ENCODE assay signal across 8 cellular contexts in genomic region chr1:41404308-41404755, GRCh38. TPM values are rescaled to one million over a fixed set of nuclear protein-coding genes. Genes with fewer than 3 reads are reported as not detected.
DNase-seq lines count a peak whose midpoint lies in the region; TF ChIP-seq lines count a peak whose summit lies in the region.
"Had no signal": no experiment of that assay in that cellular context is flagged by ENCODE, and none has a peak within 500 bp of the region (broad histone marks: within the 10 kb centered on the region; RNA-seq: fewer than 3 reads in every experiment).

No MANE protein-coding gene starts in this region.

- POLR2A ChIA-PET in activated CD4-positive, alpha-beta memory T cell treated with anti-CD3 and anti-CD28 coated beads, Interleukin-2, amount 10 ng/mL, durations not matched to agents 7 days and 5 days (lab: Charles Lee), result interaction anchor here (0.8 kb wide), 1 partner anchor 22 kb away, joined by 3 read pairs; no protein-coding TSS in a partner anchor

- H4K5ac ChIP-seq in mesendoderm (ENCODE audit: low read length), result no peak overlapping the region

- no peak overlapping the region for H3K4ac ChIP-seq in mesendoderm (ENCODE audit: low read depth, low read length)

- no peaks in the 10 kb centered on the region for H3K27me3 ChIP-seq in mesendoderm (ENCODE audit: insufficient read depth, low read length, poor library complexity)
- H3K27me3 ChIP-seq in transverse colon, result peaks cover 31% of the 10 kb centered on the region

- H3K9me3 ChIP-seq in transverse colon, result no peaks in the 10 kb centered on the region

- H3K79me2 ChIP-seq in mesendoderm (ENCODE audit: control insufficient read depth, insufficient read depth, low read length), result no peaks in the 10 kb centered on the region

- TF ChIP-seq POLR2A in transverse colon (IDR thresholded peaks at IDR 0.05), result no peak

- no peak overlapping the region for H3K23ac ChIP-seq in mesendoderm (ENCODE audit: low read length)

- H3K56ac ChIP-seq in mesendoderm (ENCODE audit: low read length), result no peak overlapping the region

- WGBS in mesendoderm (ENCODE audit: extremely low coverage, insufficient coverage, low lambda C conversion rate), result no CpG with 5 or more reads among the region's 10 CpGs
- 3% methylated on average over 6 of the region's 10 CpGs; no CpG with 5 or more reads in 1 of the 2 donors for WGBS in transverse colon (ENCODE audit: low coverage in 1 of 2), 2 donors

- H3K4me3 ChIP-seq in mesendoderm (ENCODE audit: low read length), result no peak overlapping the region
- no peak overlapping the region for H3K4me3 ChIP-seq in transverse colon
- H3K4me3 ChIP-seq: skin epidermis had no signal

- H3K79me1 ChIP-seq in mesendoderm (ENCODE audit: low read length), result no peaks in the 10 kb centered on the region

- no peak overlapping the region for H4K8ac ChIP-seq in mesendoderm (ENCODE audit: low read depth, low read length)

- TF ChIP-seq EP300 in transverse colon (IDR thresholded peaks at IDR 0.05; ENCODE audit: low read depth), result no peak

- CTCF ChIA-PET in activated CD4-positive, alpha-beta memory T cell treated with anti-CD3 and anti-CD28 coated beads, Interleukin-2, amount 10 ng/mL, durations not matched to agents 7 days and 5 days (lab: Charles Lee), result interaction anchor here (0.8 kb wide), 1 partner anchor 90 kb away, joined by 3 read pairs; no protein-coding TSS in a partner anchor

- H3K9me3 Mint-ChIP-seq in activated CD4-positive, alpha-beta memory T cell treated with anti-CD3 and anti-CD28 coated beads, Interleukin-2, amount 10 ng/mL, durations not matched to agents 7 days and 5 days, result peaks cover 5% of the 10 kb centered on the region

- peak; percentile 42 for DNase-seq in ELF-1 (ENCODE audit: low read depth, low spot score)
- DNase-seq in NCI-H1436 (lab: John Stamatoyannopoulos, UW), result peak; percentile 71
- peak; percentile 21 for DNase-seq in activated CD4-positive, alpha-beta memory T cell treated with anti-CD3 and anti-CD28 coated beads, Interleukin-2, amount 10 ng/mL, durations not matched to agents 7 days and 5 days
- peak; percentile 86 for DNase-seq in mesendoderm
- DNase-seq in HCEC 1CT, result no peak
- no peak for DNase-seq in transverse colon
- DNase-seq in MV-4-11 (lab: John Stamatoyannopoulos, UW), result no peak

- H3K9ac ChIP-seq in mesendoderm (ENCODE audit: low read length), result no peak overlapping the region

- H3K27ac ChIP-seq in mesendoderm (ENCODE audit: low read depth, low read length), result no peak overlapping the region
- no peak overlapping the region for H3K27ac ChIP-seq in transverse colon

- TF ChIP-seq CTCF in transverse colon (IDR thresholded peaks at IDR 0.05), result no peak

- no peak overlapping the region for H2BK15ac ChIP-seq in mesendoderm (replicated peaks; ENCODE audit: low read depth)

- H3K36me3 ChIP-seq in mesendoderm (ENCODE audit: control insufficient read depth, insufficient read depth, low read length), result no peaks in the 10 kb centered on the region
- H3K36me3 ChIP-seq in transverse colon, result no peaks in the 10 kb centered on the region

- H3K4me1 ChIP-seq in mesendoderm (ENCODE audit: control insufficient read depth, low read depth, low read length), result peaks cover 2% of the 10 kb centered on the region
- H3K4me1 ChIP-seq in transverse colon, result no peaks in the 10 kb centered on the region

- H3K36me3 Mint-ChIP-seq in activated CD4-positive, alpha-beta memory T cell treated with anti-CD3 and anti-CD28 coated beads, Interleukin-2, amount 10 ng/mL, durations not matched to agents 7 days and 5 days (ENCODE audit: low read depth), result no peaks in the 10 kb centered on the region

- no peak overlapping the region for H2BK5ac ChIP-seq in mesendoderm (ENCODE audit: low read length)

- in situ Hi-C loops in transverse colon (cut with MboI; ENCODE audit: low pct_ligation_motif_present in 1 of 4, low pct_unique_long_range_greater_than_20kb in 1 of 4, low sequenced_read_pairs in 3 of 4), result no loop called here

- intact Hi-C loops in transverse colon (cut with DNase I; ENCODE audit: low total_unique reads), result no loop called here

- no peak overlapping the region for H3K27ac Mint-ChIP-seq in activated CD4-positive, alpha-beta memory T cell treated with anti-CD3 and anti-CD28 coated beads, Interleukin-2, amount 10 ng/mL, durations not matched to agents 7 days and 5 days

- no peak overlapping the region for H3K4me3 Mint-ChIP-seq in activated CD4-positive, alpha-beta memory T cell treated with anti-CD3 and anti-CD28 coated beads, Interleukin-2, amount 10 ng/mL, durations not matched to agents 7 days and 5 days

- peaks cover 40% of the 10 kb centered on the region for H3K27me3 Mint-ChIP-seq in activated CD4-positive, alpha-beta memory T cell treated with anti-CD3 and anti-CD28 coated beads, Interleukin-2, amount 10 ng/mL, durations not matched to agents 7 days and 5 days

- H3K4me1 Mint-ChIP-seq in activated CD4-positive, alpha-beta memory T cell treated with anti-CD3 and anti-CD28 coated beads, Interleukin-2, amount 10 ng/mL, durations not matched to agents 7 days and 5 days, result no peaks in the 10 kb centered on the region

- no peak overlapping the region for H2AK5ac ChIP-seq in mesendoderm (ENCODE audit: low read length)

- no peak overlapping the region for H2BK120ac ChIP-seq in mesendoderm (ENCODE audit: low read depth, low read length)

- no peak overlapping the region for H3K18ac ChIP-seq in mesendoderm (ENCODE audit: low read length)

- no peak overlapping the region for H3K4me2 ChIP-seq in mesendoderm (ENCODE audit: low read length)

RNA-seq across cellular contexts. Expression of gene FOXO6, which starts 43.1 kb away (rescaled TPM):
- under 1 TPM in 1 of 2 experiments, not detected in 1; 0.20 TPM for total RNA-seq in activated CD4-positive, alpha-beta memory T cell treated with anti-CD3 and anti-CD28 coated beads, Interleukin-2, amount 10 ng/mL, durations not matched to agents 7 days and 5 days
- polyA plus RNA-seq in mesendoderm (2013, experiment 1 of 2), result 0.32 TPM
- polyA plus RNA-seq in mesendoderm (2013, experiment 2 of 2), result 0.36 TPM
- total RNA-seq in transverse colon, result 1 to 10 TPM in 1 of 4 donors, under 1 TPM in 1, not detected in 2; 0.14 to 4.1 TPM

Comparison
In these comparisons a context has a peak if more than half of its experiments do, and no peak if none do; other contexts are left out.
1. DNase-seq: peak in ELF-1 (single experiment), NCI-H1436 (single experiment), activated CD4-positive, alpha-beta memory T cell treated with anti-CD3 and anti-CD28 coated beads, Interleukin-2, amount 10 ng/mL, durations not matched to agents 7 days and 5 days (single experiment) and mesendoderm (single experiment); none in HCEC 1CT (single experiment), transverse colon (single experiment) and MV-4-11 (single experiment).